Comparison of ENCODE assay signal across 29 cellular contexts in the genomic region with DNA sequence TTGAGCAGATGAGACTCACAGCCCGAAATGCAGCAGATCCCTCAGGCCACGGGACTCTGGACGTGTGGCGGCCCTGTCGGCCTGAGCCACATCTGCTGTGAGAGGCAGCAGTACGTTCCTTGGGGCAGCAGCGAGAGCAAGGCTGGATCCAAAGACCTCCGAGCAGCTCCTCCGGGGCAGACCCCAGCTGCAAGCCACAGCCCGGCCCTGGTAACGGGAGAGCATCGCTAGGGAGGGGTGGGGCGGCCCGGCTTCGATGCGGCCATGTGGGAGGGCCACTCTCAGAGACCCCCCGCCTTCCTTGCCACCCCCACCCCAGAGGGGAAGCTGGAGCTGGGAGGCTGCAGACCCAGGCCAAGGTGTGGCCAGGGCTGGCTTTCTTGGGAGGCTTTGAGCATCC. TPM values are rescaled to one million over a fixed set of nuclear protein-coding genes. Genes with fewer than 3 reads are reported as not detected.
DNase-seq lines count a peak whose midpoint lies in the region; ATAC-seq, FAIRE-seq and TF ChIP-seq lines count a peak whose summit lies in the region.
"Had no signal": no experiment of that assay in that cellular context is flagged by ENCODE, and none has a peak within 500 bp of the region (broad histone marks: within the 10 kb centered on the region; RNA-seq: fewer than 3 reads in every experiment).

No MANE protein-coding gene starts in this region.

- no peaks in the 10 kb centered on the region for H3K79me2 ChIP-seq in trophoblast cell (ENCODE audit: control insufficient read depth, insufficient read depth, low read length, poor library complexity)

- H3K4me1 ChIP-seq in kidney (ENCODE audit: control insufficient read depth in 1 of 2, insufficient read depth in 1 of 2, low read depth in 1 of 2, low read length in 2 of 2) (no peaks in the 10 kb centered on the region), trophoblast cell (ENCODE audit: control insufficient read depth in 1 of 2, insufficient read depth in 2 of 2, low read length in 2 of 2) (no peaks in the 10 kb centered on the region)
- H3K4me1 ChIP-seq: BE2C had no signal

- H3K9ac ChIP-seq in kidney (ENCODE audit: low read length in 2 of 2): no peak overlapping the region
- no peak overlapping the region for H3K9ac ChIP-seq in trophoblast cell (ENCODE audit: low read length)
- H3K9ac ChIP-seq: BLaER1 had no signal

- H3K79me1 ChIP-seq in trophoblast cell (ENCODE audit: low read length): no peaks in the 10 kb centered on the region

- H2BK12ac ChIP-seq in trophoblast cell (ENCODE audit: low read length): no peak overlapping the region

- peak; percentile 69 for DNase-seq in kidney
- no peak for DNase-seq in neural crest cell (ENCODE audit: low read depth, low spot score)
- peak; percentile 49 for DNase-seq in retina
- no peak for DNase-seq in trophoblast cell
- DNase-seq: 8988T; ACHN; C1 segment of cervical spinal cord; CD4-positive, alpha-beta memory T cell; CD4-positive, CD25-positive, alpha-beta regulatory T cell; CD8-positive, alpha-beta memory T cell; COR-L47; DMS 273 treated with DMSO at 0.1 percent for 48 hours; DMS153; DMS53; DMS79; DND-41; EL; GDM1 had no signal

- no peak overlapping the region for H2BK5ac ChIP-seq in trophoblast cell (ENCODE audit: low read depth, low read length, poor library complexity)

- no peak overlapping the region for H3K4me2 ChIP-seq in trophoblast cell (ENCODE audit: low read length)

- H3K27me3 Mint-ChIP-seq in neural crest cell (ENCODE audit: low read depth): no peaks in the 10 kb centered on the region
- H3K27me3 Mint-ChIP-seq: CD4-positive, alpha-beta memory T cell; CD4-positive, CD25-positive, alpha-beta regulatory T cell; CD8-positive, alpha-beta memory T cell had no signal

- peak overlapping the region; percentile 57 for H3K27ac Mint-ChIP-seq in neural crest cell (ENCODE audit: unreplicated experiment)
- H3K27ac Mint-ChIP-seq: CD14-positive monocyte; CD4-positive, alpha-beta memory T cell; CD4-positive, CD25-positive, alpha-beta regulatory T cell had no signal

- no peak overlapping the region for H2BK120ac ChIP-seq in trophoblast cell (ENCODE audit: insufficient read depth, low read length, poor library complexity)

- H2AFZ ChIP-seq in trophoblast cell (ENCODE audit: insufficient read depth, low read length, poor library complexity): no peak overlapping the region

- H3K18ac ChIP-seq in trophoblast cell (ENCODE audit: low read length): no peak overlapping the region

- no peaks in the 10 kb centered on the region for H3K27me3 ChIP-seq in trophoblast cell (ENCODE audit: insufficient read depth, low read length)

- no peak overlapping the region for H2AK5ac ChIP-seq in trophoblast cell (ENCODE audit: low read length)

- H3K4me3 ChIP-seq in kidney (ENCODE audit: low read length in 2 of 2) (no peak overlapping the region), trophoblast cell (ENCODE audit: low read depth, low read length) (no peak overlapping the region)
- H3K4me3 ChIP-seq: BLaER1, GM12878 had no signal

- no peak for TF ChIP-seq CTCF in kidney (IDR thresholded peaks at IDR 0.05; ENCODE audit: borderline replicate concordance, extremely low read depth, insufficient read depth)
- TF ChIP-seq CTCF in neural crest cell (conservative IDR thresholded peaks at IDR 0.05): no peak

- FAIRE-seq in kidney (lab: Jason Lieb, UNC): no peak
- FAIRE-seq: A204.1, GM12878, GM12892, GM19239 had no signal

- H3K4me3 Mint-ChIP-seq in neural crest cell: no peak overlapping the region
- H3K4me3 Mint-ChIP-seq: CD14-positive monocyte; CD4-positive, alpha-beta memory T cell; CD4-positive, CD25-positive, alpha-beta regulatory T cell had no signal

- WGBS in trophoblast cell (ENCODE audit: extremely low coverage, insufficient coverage, insufficient read length): no CpG with 5 or more reads among the region's 17 CpGs

- no peak overlapping the region for H3K23ac ChIP-seq in trophoblast cell (ENCODE audit: low read length)

- H4K91ac ChIP-seq in trophoblast cell (ENCODE audit: low read depth, low read length): no peak overlapping the region

- no peak overlapping the region for H4K8ac ChIP-seq in trophoblast cell (ENCODE audit: low read depth, low read length)

- peaks cover 5% of the 10 kb centered on the region for H3K36me3 Mint-ChIP-seq in neural crest cell (ENCODE audit: low read depth)
- H3K36me3 Mint-ChIP-seq: CD14-positive monocyte had no signal

- H3K4ac ChIP-seq in trophoblast cell (ENCODE audit: low read depth, low read length): no peak overlapping the region

- peaks cover 2% of the 10 kb centered on the region for H3K9me3 Mint-ChIP-seq in neural crest cell

- intact Hi-C loops in kidney (cut with DNase I): no loop called here

- peaks cover 0 to 4% of the 10 kb centered on the region in 2 donors for H3K9me3 ChIP-seq in kidney (ENCODE audit: control insufficient read depth in 1 of 2, low read length in 2 of 2)
- no peaks in the 10 kb centered on the region for H3K9me3 ChIP-seq in trophoblast cell (ENCODE audit: insufficient read depth, low read depth, low read length)
- H3K9me3 ChIP-seq: BE2C had no signal

- H3K14ac ChIP-seq in trophoblast cell (ENCODE audit: low read length): no peak overlapping the region

- H4K12ac ChIP-seq in trophoblast cell (ENCODE audit: low read depth, low read length): no peak overlapping the region

- no peak overlapping the region for H3K27ac ChIP-seq in kidney (ENCODE audit: low read depth in 2 of 2, low read length in 2 of 2)
- H3K27ac ChIP-seq in trophoblast cell (ENCODE audit: low read depth, low read length): no peak overlapping the region
- H3K27ac ChIP-seq: BLaER1 had no signal

- peaks cover 0 to 3% of the 10 kb centered on the region in 2 donors for H3K36me3 ChIP-seq in kidney (ENCODE audit: control insufficient read depth in 1 of 2, insufficient read depth in 2 of 2, low read length in 2 of 2)
- H3K36me3 ChIP-seq in trophoblast cell (ENCODE audit: control insufficient read depth in 1 of 2, insufficient read depth in 2 of 2, low read length in 2 of 2): peaks cover 23 to 35% of the 10 kb centered on the region in 2 experiments
- H3K36me3 ChIP-seq: BE2C had no signal

- no peaks in the 10 kb centered on the region for H3K4me1 Mint-ChIP-seq in neural crest cell
- H3K4me1 Mint-ChIP-seq: CD14-positive monocyte had no signal

- no peak for ATAC-seq in GM21529 (IDR thresholded peaks at IDR 0.05; ENCODE audit: unreplicated experiment)
- ATAC-seq: GM12878 had no signal

RNA-seq across cellular contexts. Expression of a gene that starts 17.8 kb away (rescaled TPM):
- total RNA-seq in kidney (24.7 TPM), neural crest cell (8.6 and 10.6 TPM in 2 replicates)
- 42.4 TPM for polyA plus RNA-seq in kidney (ENCODE audit: insufficient read depth, low read depth, low replicate concordance)
- polyA plus RNA-seq in trophoblast cell (2013): 232 and 240 TPM in 2 replicates

RNA-seq across cellular contexts. Expression of a gene that starts 48.8 kb away (rescaled TPM):
- total RNA-seq in kidney (0.63 TPM), neural crest cell (0.18 and 0.54 TPM in 2 replicates)
- 1.1 TPM for polyA plus RNA-seq in kidney (ENCODE audit: insufficient read depth, low read depth, low replicate concordance)
- 0.05 and 0.08 TPM in 2 replicates for polyA plus RNA-seq in trophoblast cell (2013)
- total RNA-seq: A673; CD4-positive, alpha-beta memory T cell; CD8-positive, alpha-beta memory T cell; Daoy; GM12878 had no signal
- polyA plus RNA-seq: AG04450; CD14-positive monocyte; CD4-positive, alpha-beta memory T cell; CD4-positive, CD25-positive, alpha-beta regulatory T cell; CD8-positive, alpha-beta memory T cell; GM12878 had no signal

Comparison
In these comparisons a context has a peak if more than half of its experiments do, and no peak if none do; other contexts are left out.
1. DNase-seq: peak in kidney (single experiment) and retina (single experiment); none in neural crest cell (single experiment) and trophoblast cell (0 of 2).